26 cellular contexts compared by ENCODE assay signal in the genomic region with DNA sequence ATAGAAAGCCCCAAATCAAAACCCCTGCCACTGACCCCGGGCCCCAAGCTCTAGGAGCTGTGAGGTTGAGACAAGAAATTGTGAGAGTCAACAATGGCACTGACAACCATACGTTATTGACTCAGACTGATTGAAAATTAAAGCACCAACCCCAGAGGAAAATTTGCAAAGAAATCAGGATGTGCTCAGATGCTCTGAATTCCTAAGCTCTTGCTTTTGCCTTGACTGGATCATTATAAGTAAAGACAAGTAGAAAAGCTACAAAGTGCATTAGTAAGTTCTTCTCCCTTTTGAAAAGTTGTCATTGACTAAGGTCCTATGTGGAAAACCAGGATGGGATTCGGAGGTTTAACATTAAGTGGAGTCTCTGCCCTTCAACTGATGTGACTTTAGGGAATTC.
DNase-seq lines count a peak whose midpoint lies in the region; ATAC-seq and TF ChIP-seq lines count a peak whose summit lies in the region.
"Had no signal": no experiment of that assay in that cellular context is flagged by ENCODE, and none has a peak within 500 bp of the region (broad histone marks: within the 10 kb centered on the region; RNA-seq: fewer than 3 reads in every experiment).

No MANE protein-coding gene starts in this region.

- TF ChIP-seq RAD21 in SK-N-SH (IDR thresholded peaks at IDR 0.05; ENCODE audit: low read length), result no peak

- H3K9me3 Mint-ChIP-seq in osteocyte (ENCODE audit: unreplicated experiment), result no peaks in the 10 kb centered on the region
- H3K9me3 Mint-ChIP-seq: activated naive CD8-positive, alpha-beta T cell treated with anti-CD3 and anti-CD28 coated beads, Interleukin-2, amount 50 U/mL, for 24 hours had no signal

- H4K20me1 ChIP-seq in SK-N-SH (ENCODE audit: insufficient read depth) (no peaks in the 10 kb centered on the region), mammary epithelial cell (ENCODE audit: insufficient read depth, low read length) (no peaks in the 10 kb centered on the region)

- no peak overlapping the region for H3K9ac ChIP-seq in SK-N-SH
- H3K9ac ChIP-seq in mammary epithelial cell (ENCODE audit: insufficient read depth, low read length), result no peak overlapping the region

- CTCF ChIA-PET in SK-N-SH (lab: Yijun Ruan, JAX), result interaction anchor here (0.8 to 2.3 kb wide), 6 partner anchors 14 to 397 kb away, joined by 3 to 7 read pairs (median 5); a partner anchor contains a TSS
- CTCF ChIA-PET in mammary epithelial cell (lab: Charles Lee; ENCODE audit: low non-redundant PET), result interaction anchor here (0.6 to 0.7 kb wide), 2 partner anchors 104 to 1107 kb away, joined by 3 to 4 read pairs; a partner anchor contains a TSS
- CTCF ChIA-PET in GM10248 (lab: Yijun Ruan, JAX), result interaction anchor here (0.9 to 1.6 kb wide), 3 partner anchors 8 to 48 kb away, joined by 3 to 5 read pairs (median 4); no protein-coding TSS in a partner anchor

- H3K36me3 ChIP-seq in SK-N-SH (replicated peaks in 1 of 2; ENCODE audit: control insufficient read depth in 1 of 2, insufficient read depth in 2 of 2, low read length in 1 of 2) (no peaks in the 10 kb centered on the region), mammary epithelial cell (ENCODE audit: insufficient read depth, low read length) (no peaks in the 10 kb centered on the region)
- H3K36me3 ChIP-seq: BE2C, colonic mucosa, gastrocnemius medialis, tibial nerve had no signal

- H3K4me3 ChIP-seq in SK-N-SH (ENCODE audit: low read depth in 2 of 2, low read length in 1 of 2) (no peak overlapping the region), mammary epithelial cell (replicated peaks in 1 of 3; ENCODE audit: insufficient read depth in 1 of 3, low read depth in 2 of 3, low read length in 3 of 3) (no peak overlapping the region)
- H3K4me3 ChIP-seq: colonic mucosa, gastrocnemius medialis, tibial nerve had no signal

- POLR2A ChIA-PET in SK-N-SH (lab: Yijun Ruan, JAX) (no interaction called here), GM10248 (lab: Yijun Ruan, JAX) (no interaction called here)

- no peaks in the 10 kb centered on the region for H3K27me3 Mint-ChIP-seq in osteocyte (ENCODE audit: unreplicated experiment)
- H3K27me3 Mint-ChIP-seq: activated naive CD8-positive, alpha-beta T cell treated with anti-CD3 and anti-CD28 coated beads, Interleukin-2, amount 50 U/mL, for 24 hours; brain had no signal

- H3K9me3 ChIP-seq in SK-N-SH (0 out of 2 replicates have a peak, but pooled peaks cover 9% of the 10 kb centered on the region), mammary epithelial cell (replicated peaks; ENCODE audit: insufficient read depth, low read length) (peaks cover 3% of the 10 kb centered on the region)
- H3K9me3 ChIP-seq: BE2C, colonic mucosa, gastrocnemius medialis, tibial nerve had no signal

- dilution Hi-C loops in mammary epithelial cell (cut with HindIII; ENCODE audit: low sequenced_read_pairs), result no loop called here

- H3K79me2 ChIP-seq in SK-N-SH (ENCODE audit: insufficient read depth), result no peaks in the 10 kb centered on the region
- H3K79me2 ChIP-seq in mammary epithelial cell (ENCODE audit: insufficient read depth, low read length), result no peaks in the 10 kb centered on the region

- no peak for TF ChIP-seq EP300 in SK-N-SH (IDR thresholded peaks at IDR 0.05; ENCODE audit: borderline replicate concordance in 1 of 2, low read depth in 1 of 2, low read length in 1 of 2)

- peaks cover 20% of the 10 kb centered on the region for H3K4me1 Mint-ChIP-seq in osteocyte (ENCODE audit: unreplicated experiment)
- H3K4me1 Mint-ChIP-seq: activated CD4-positive, alpha-beta T cell treated with anti-CD3 and anti-CD28 coated beads for 36 hours; activated naive CD8-positive, alpha-beta T cell treated with anti-CD3 and anti-CD28 coated beads, Interleukin-2, amount 50 U/mL, for 24 hours; naive thymus-derived CD8-positive, alpha-beta T cell had no signal

- H3K4me1 ChIP-seq in SK-N-SH (ENCODE audit: control insufficient read depth in 1 of 2, insufficient read depth in 2 of 2, low read depth in 1 of 2, low read length in 1 of 2) (peaks cover 0 to 6% of the 10 kb centered on the region in 2 experiments; a peak in 2 of 4 replicates), mammary epithelial cell (ENCODE audit: insufficient read depth, low read length) (peaks cover 15% of the 10 kb centered on the region)
- H3K4me1 ChIP-seq: BE2C, colonic mucosa, gastrocnemius medialis, tibial nerve had no signal

- no peaks in the 10 kb centered on the region for H3K9me2 ChIP-seq in SK-N-SH

- no peak overlapping the region for H3K4me2 ChIP-seq in SK-N-SH
- peak overlapping the region; percentile 54 for H3K4me2 ChIP-seq in mammary epithelial cell (ENCODE audit: insufficient read depth, low read depth, low read length)

- TF ChIP-seq CTCF in SK-N-SH (IDR thresholded peaks at IDR 0.05) (no peak), mammary epithelial cell (conservative IDR thresholded peaks at IDR 0.05 in 1 of 2, IDR thresholded peaks at IDR 0.05 in 1 of 2; ENCODE audit: extremely low read depth in 1 of 2, insufficient read depth in 1 of 2, low read depth in 1 of 2, low read length in 2 of 2) (no peak), osteocyte (IDR thresholded peaks at IDR 0.05) (no peak), GM10248 (IDR thresholded peaks at IDR 0.05; ENCODE audit: control extremely low read depth, extremely low read depth, low read depth, missing control alignments) (no peak)

- H3K27me3 ChIP-seq in SK-N-SH (ENCODE audit: insufficient read depth), result no peaks in the 10 kb centered on the region
- no peaks in the 10 kb centered on the region for H3K27me3 ChIP-seq in mammary epithelial cell (ENCODE audit: insufficient read depth, low read length)
- H3K27me3 ChIP-seq: colonic mucosa, gastrocnemius medialis, tibial nerve had no signal

- H3K27ac ChIP-seq in SK-N-SH (ENCODE audit: low read depth in 2 of 2, low read length in 1 of 2) (peak overlapping the region; percentile 7 to 59; a peak in 2 of 4 replicates), mammary epithelial cell (ENCODE audit: insufficient read depth, low read depth, low read length) (peak overlapping the region; percentile 43)
- H3K27ac ChIP-seq: 22Rv1, colonic mucosa, gastrocnemius medialis, HL-60, tibial nerve had no signal

- no peaks in the 10 kb centered on the region for H3K36me3 Mint-ChIP-seq in osteocyte (ENCODE audit: unreplicated experiment)
- H3K36me3 Mint-ChIP-seq: brain; naive thymus-derived CD8-positive, alpha-beta T cell had no signal

- BruUV-seq in mammary epithelial cell (replicated peaks; lab: Mats Ljungman, UMichigan), result TSS peak; percentile 71

- ATAC-seq in SK-N-SH treated with all-trans-retinoic acid at 6 μM for 48 hours, result no peak
- ATAC-seq: activated CD4-positive, alpha-beta T cell treated with anti-CD3 and anti-CD28 coated beads for 36 hours; activated naive CD8-positive, alpha-beta T cell treated with anti-CD3 and anti-CD28 coated beads, Interleukin-2, amount 50 U/mL, for 24 hours; gastrocnemius medialis; naive thymus-derived CD8-positive, alpha-beta T cell had no signal

- no peaks in the 10 kb centered on the region for H3F3A ChIP-seq in SK-N-SH (replicated peaks; ENCODE audit: insufficient read depth)

- WGBS in SK-N-SH (ENCODE audit: low lambda C conversion rate), result 46% methylated on average over 3 of the region's 3 CpGs
- 95% methylated on average over 3 of the region's 3 CpGs for WGBS in mammary epithelial cell (ENCODE audit: low coverage, missing lambda C conversion rate)

- H3K27ac Mint-ChIP-seq in osteocyte (ENCODE audit: unreplicated experiment), result peak overlapping the region; percentile 78
- H3K27ac Mint-ChIP-seq: activated CD4-positive, alpha-beta T cell treated with anti-CD3 and anti-CD28 coated beads for 36 hours; activated naive CD8-positive, alpha-beta T cell treated with anti-CD3 and anti-CD28 coated beads, Interleukin-2, amount 50 U/mL, for 24 hours; brain; naive thymus-derived CD8-positive, alpha-beta T cell had no signal

- no peak overlapping the region for H3K4me3 Mint-ChIP-seq in osteocyte (ENCODE audit: unreplicated experiment)
- H3K4me3 Mint-ChIP-seq: activated CD4-positive, alpha-beta T cell treated with anti-CD3 and anti-CD28 coated beads for 36 hours; activated naive CD8-positive, alpha-beta T cell treated with anti-CD3 and anti-CD28 coated beads, Interleukin-2, amount 50 U/mL, for 24 hours; brain; naive thymus-derived CD8-positive, alpha-beta T cell had no signal

- H2AFZ ChIP-seq in SK-N-SH (ENCODE audit: low read depth) (no peak overlapping the region), mammary epithelial cell (ENCODE audit: low read depth, low read length) (peak overlapping the region; percentile 55)

- DNase-seq in SK-N-SH (no peak), mammary epithelial cell (no peak), foreskin melanocyte (peak; percentile 13), osteocyte (ENCODE audit: extremely low spot score, unreplicated experiment) (no peak), GM10248 (ENCODE audit: extremely low spot score) (no peak), retina (no peak)
- no peak for DNase-seq in activated CD4-positive, CD25-positive, alpha-beta regulatory T cell treated with anti-CD3 and anti-CD28 coated beads, Interleukin-2, amount 50 U/mL, for 72 hours
- DNase-seq: activated CD4-positive, alpha-beta T cell treated with anti-CD3 and anti-CD28 coated beads for 36 hours; activated naive CD8-positive, alpha-beta T cell treated with anti-CD3 and anti-CD28 coated beads, Interleukin-2, amount 50 U/mL, for 24 hours; activated T-cell treated with anti-CD3 and anti-CD28 coated beads, Interleukin-2, amount 50 U/mL, for 1 hour; colonic mucosa; DMS153; effector CD8-positive, alpha-beta T cell; gastrocnemius medialis; Karpas-422; naive thymus-derived CD8-positive, alpha-beta T cell; NCI-H1436 treated with DMSO at 0.1 percent for 48 hours; NCI-H82; RPMI8226; T-helper 2 cell had no signal

- in situ Hi-C loops in mammary epithelial cell (cut with MboI; ENCODE audit: low sequenced_read_pairs in 2 of 2), result loop anchor here (10.0 kb wide), 1 partner anchor 153 kb away; a partner anchor contains a TSS

- intact Hi-C loops in mammary epithelial cell (cut with micrococcal nuclease), result loop anchor here (5.0 kb wide), 2 partner anchors 55 to 70 kb away; no protein-coding TSS in a partner anchor

TF ChIP-seq in SK-N-SH, 30 proteins besides CTCF, POLR2A, EP300 and RAD21 (continues in another document):
- TF ChIP-seq FOXM1 (IDR thresholded peaks at IDR 0.05; ENCODE audit: low read depth) (no peak), SIN3A (IDR thresholded peaks at IDR 0.05; ENCODE audit: borderline replicate concordance, low read depth, low read length) (no peak), YY1 (IDR thresholded peaks at IDR 0.05; ENCODE audit: low read depth) (no peak), SMC3 (IDR thresholded peaks at IDR 0.05; ENCODE audit: low read depth, low read length) (no peak), RCOR1 (IDR thresholded peaks at IDR 0.05; ENCODE audit: low read length) (no peak), RFX5 (IDR thresholded peaks at IDR 0.05; ENCODE audit: low read length) (no peak)
